ENCODE assay signal across 9 cellular contexts in the genomic region with DNA sequence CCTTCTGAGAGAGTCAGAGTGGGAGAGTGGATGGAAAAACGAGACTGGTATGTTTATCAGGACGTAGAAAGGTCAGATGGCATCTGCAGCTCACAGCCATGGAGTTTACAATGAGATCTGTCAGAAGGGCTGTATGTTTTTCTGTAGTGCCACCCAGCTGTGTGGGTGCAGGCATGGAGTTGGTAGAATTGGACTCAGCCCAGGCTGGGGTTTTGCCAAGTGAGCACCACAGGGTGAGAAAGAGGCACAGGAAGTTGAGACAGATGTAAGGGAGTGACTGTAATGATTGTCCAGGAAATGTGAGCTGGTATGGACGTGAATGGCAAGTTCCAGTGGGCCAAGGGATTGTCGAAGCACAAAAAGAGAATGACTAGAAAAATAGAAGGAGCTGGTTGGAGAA. TPM values are rescaled to one million over a fixed set of nuclear protein-coding genes. Genes with fewer than 3 reads are reported as not detected.
DNase-seq lines count a peak whose midpoint lies in the region; ATAC-seq and TF ChIP-seq lines count a peak whose summit lies in the region.
"Had no signal": no experiment of that assay in that cellular context is flagged by ENCODE, and none has a peak within 500 bp of the region (broad histone marks: within the 10 kb centered on the region; RNA-seq: fewer than 3 reads in every experiment).

No MANE protein-coding gene starts in this region.

- no peaks in the 10 kb centered on the region for H4K20me1 ChIP-seq in OCI-LY7 (ENCODE audit: insufficient read depth, low read length)

- H3K4me2 ChIP-seq in OCI-LY7 (ENCODE audit: low read length) = no peak overlapping the region

- POLR2A ChIA-PET in OCI-LY7 (lab: Charles Lee) = no interaction called here

- TF ChIP-seq CTCF in OCI-LY7 (conservative IDR thresholded peaks at IDR 0.05; ENCODE audit: low read length) (no peak), lower lobe of right lung (IDR thresholded peaks at IDR 0.05) (no peak), GM13977 (IDR thresholded peaks at IDR 0.05; ENCODE audit: extremely low read depth, insufficient read depth, missing control alignments) (no peak)

- CTCF ChIA-PET in OCI-LY7 (lab: Charles Lee; ENCODE audit: unreplicated experiment) = no interaction called here

- H3K4me1 ChIP-seq in OCI-LY7 (ENCODE audit: insufficient read depth, low read length, poor library complexity, severe bottlenecking) (peaks cover 13% of the 10 kb centered on the region), lower lobe of right lung (peaks cover 25% of the 10 kb centered on the region)

- H3K9me3 ChIP-seq in OCI-LY7 (ENCODE audit: low read length) = no peaks in the 10 kb centered on the region
- no peaks in the 10 kb centered on the region for H3K9me3 ChIP-seq in lower lobe of right lung

- no peaks in the 10 kb centered on the region for H3K79me2 ChIP-seq in OCI-LY7 (ENCODE audit: insufficient read depth, low read depth, low read length)

- peaks cover 61% of the 10 kb centered on the region for H3K4me1 Mint-ChIP-seq in activated naive CD8-positive, alpha-beta T cell treated with anti-CD3 and anti-CD28 coated beads, Interleukin-2, amount 50 U/mL, for 24 hours

- no TSS peak for BruUV-seq in OCI-LY7 (replicated peaks; lab: Mats Ljungman, UMichigan)

- H3K27ac ChIP-seq in OCI-LY7 (ENCODE audit: low read depth, low read length, poor library complexity, severe bottlenecking) (no peak overlapping the region), lower lobe of right lung (no peak overlapping the region)

- H3K9me3 Mint-ChIP-seq in activated naive CD8-positive, alpha-beta T cell treated with anti-CD3 and anti-CD28 coated beads, Interleukin-2, amount 50 U/mL, for 24 hours = no peaks in the 10 kb centered on the region

- no peak overlapping the region for H3K4me3 Mint-ChIP-seq in activated naive CD8-positive, alpha-beta T cell treated with anti-CD3 and anti-CD28 coated beads, Interleukin-2, amount 50 U/mL, for 24 hours

- H3K36me3 ChIP-seq in OCI-LY7 (ENCODE audit: insufficient read depth, low read length) = no peaks in the 10 kb centered on the region
- H3K36me3 ChIP-seq in lower lobe of right lung = no peaks in the 10 kb centered on the region

- H3K4me3 ChIP-seq in OCI-LY7 (ENCODE audit: low read depth, low read length, poor library complexity, severe bottlenecking) (no peak overlapping the region), lower lobe of right lung (no peak overlapping the region)
- H3K4me3 ChIP-seq: skin epidermis had no signal

- ATAC-seq in activated naive CD8-positive, alpha-beta T cell treated with anti-CD3 and anti-CD28 coated beads, Interleukin-2, amount 50 U/mL, for 24 hours = peak; percentile 71
- peak; percentile 59 to 64 for ATAC-seq in lower lobe of right lung
- no peak for ATAC-seq in GM21825 (IDR thresholded peaks at IDR 0.05; ENCODE audit: unreplicated experiment)
- ATAC-seq in HG02885 (IDR thresholded peaks at IDR 0.05; ENCODE audit: poor library complexity, unreplicated experiment) = no peak

- H2AFZ ChIP-seq in OCI-LY7 (ENCODE audit: low read length) = no peak overlapping the region

- H3K36me3 Mint-ChIP-seq in activated naive CD8-positive, alpha-beta T cell treated with anti-CD3 and anti-CD28 coated beads, Interleukin-2, amount 50 U/mL, for 24 hours (ENCODE audit: low read depth) = no peaks in the 10 kb centered on the region

- no peaks in the 10 kb centered on the region for H3K27me3 ChIP-seq in lower lobe of right lung (ENCODE audit: low read depth)

- in situ Hi-C loops in GM13977 (cut with MboI; ENCODE audit: low pct_unique_long_range_greater_than_20kb, low sequenced_read_pairs, unreplicated experiment) = no loop called here

- H3K27ac Mint-ChIP-seq in activated naive CD8-positive, alpha-beta T cell treated with anti-CD3 and anti-CD28 coated beads, Interleukin-2, amount 50 U/mL, for 24 hours = peak overlapping the region; percentile 79

- peak; percentile 77 for DNase-seq in Daoy (ENCODE audit: low read depth)
- DNase-seq in OCI-LY7 (ENCODE audit: low spot score) = peak; percentile 7
- peak; percentile 60 for DNase-seq in activated naive CD8-positive, alpha-beta T cell treated with anti-CD3 and anti-CD28 coated beads, Interleukin-2, amount 50 U/mL, for 24 hours
- DNase-seq in lower lobe of right lung = peak; percentile 73
- DNase-seq in GM13977 (ENCODE audit: low spot score) = no peak
- no peak for DNase-seq in DMS79 treated with DMSO at 0.1 percent for 48 hours (lab: John Stamatoyannopoulos, UW)

- no peaks in the 10 kb centered on the region for H3K9me2 ChIP-seq in OCI-LY7 (ENCODE audit: insufficient read depth, low read length)

- H3K27me3 Mint-ChIP-seq in activated naive CD8-positive, alpha-beta T cell treated with anti-CD3 and anti-CD28 coated beads, Interleukin-2, amount 50 U/mL, for 24 hours = peaks cover 2% of the 10 kb centered on the region

- intact Hi-C loops in OCI-LY7 (cut with micrococcal nuclease; ENCODE audit: unreplicated experiment) = no loop called here
- intact Hi-C loops in lower lobe of right lung (cut with DNase I) = no loop called here

RNA-seq across cellular contexts. Expression of gene ZYX, which starts 9.1 kb away (rescaled TPM):
- 121 and 128 TPM in 2 replicates for total RNA-seq in Daoy (2014; rRNA removed; shearing (Covaris generic))
- total RNA-seq in OCI-LY7 (2014; rRNA removed; shearing (Covaris generic)) = 0.31 and 0.44 TPM in 2 replicates
- total RNA-seq in OCI-LY7 (2022) (2.8 and 4.2 TPM in 2 replicates), lower lobe of right lung (231 TPM)

RNA-seq across cellular contexts. Expression of gene FAM131B, which starts 9.6 kb away (rescaled TPM):
- 2.2 and 4.0 TPM in 2 replicates for total RNA-seq in Daoy (2014; rRNA removed; shearing (Covaris generic))
- not detected in 2 replicates for total RNA-seq in OCI-LY7 (2014; rRNA removed; shearing (Covaris generic))
- total RNA-seq in OCI-LY7 (2022) (not detected in 2 replicates), lower lobe of right lung (0.53 TPM)

RNA-seq across cellular contexts. Expression of gene EPHA1, which starts 36.6 kb away (rescaled TPM):
- 0.09 TPM in 1 of 2 replicates, not detected in the other for total RNA-seq in Daoy (2014; rRNA removed; shearing (Covaris generic))
- not detected in 2 replicates for total RNA-seq in OCI-LY7 (2014; rRNA removed; shearing (Covaris generic))
- total RNA-seq in OCI-LY7 (2022) (not detected in 2 replicates), lower lobe of right lung (9.0 TPM)

RNA-seq across cellular contexts. Expression of gene CLCN1, which starts 56.2 kb away (rescaled TPM):
- 0.23 TPM in 1 of 2 replicates, not detected in the other for total RNA-seq in Daoy (2014; rRNA removed; shearing (Covaris generic))
- not detected in 2 replicates for total RNA-seq in OCI-LY7 (2014; rRNA removed; shearing (Covaris generic))
- not detected in 2 replicates for total RNA-seq in OCI-LY7 (2022)
- not detected for total RNA-seq in lower lobe of right lung

Comparison
In these comparisons a context has a peak if more than half of its experiments do, and no peak if none do; other contexts are left out.
1. DNase-seq: peak in Daoy (single experiment), OCI-LY7 (single experiment), activated naive CD8-positive, alpha-beta T cell treated with anti-CD3 and anti-CD28 coated beads, Interleukin-2, amount 50 U/mL, for 24 hours (single experiment) and lower lobe of right lung (single experiment); none in GM13977 (single experiment) and DMS79 treated with DMSO at 0.1 percent for 48 hours (single experiment).
2. ATAC-seq: peak in activated naive CD8-positive, alpha-beta T cell treated with anti-CD3 and anti-CD28 coated beads, Interleukin-2, amount 50 U/mL, for 24 hours (single experiment) and lower lobe of right lung (2 of 2); none in GM21825 (single experiment) and HG02885 (single experiment).
3. RNA of gene ZYX, which starts 9.1 kb away (total RNA-seq): 231 TPM in lower lobe of right lung (single experiment) and 121 to 128 TPM in Daoy; 0.31 to 4.2 TPM in OCI-LY7; every median in the first group is over 10 times any median in the second.